Comparison of ENCODE assay signal across 9 cellular contexts in genomic region chr19:47471733-47472457, GRCh38. TPM values are rescaled to one million over a fixed set of nuclear protein-coding genes. Genes with fewer than 3 reads are reported as not detected.
DNase-seq lines count a peak whose midpoint lies in the region; ATAC-seq, FAIRE-seq and TF ChIP-seq lines count a peak whose summit lies in the region.
"Had no signal": no experiment of that assay in that cellular context is flagged by ENCODE, and none has a peak within 500 bp of the region (broad histone marks: within the 10 kb centered on the region; RNA-seq: fewer than 3 reads in every experiment).

TSS of gene SLC8A2 (minus strand) at chr19:47471893. CDS start at chr19:47466403, 5,490 bp downstream.

- H3K4me1 ChIP-seq in keratinocyte (ENCODE audit: control insufficient read depth, extremely low read depth, insufficient read depth, low read length), result no peaks in the 10 kb centered on the region

- peaks cover 7% of the 10 kb centered on the region for H3K36me3 ChIP-seq in WERI-Rb-1
- H3K36me3 ChIP-seq in bronchial epithelial cell (ENCODE audit: control insufficient read depth, insufficient read depth, low read length), result no peaks in the 10 kb centered on the region
- H3K36me3 ChIP-seq in keratinocyte (ENCODE audit: control insufficient read depth in 2 of 2, extremely low read depth in 1 of 2, insufficient read depth in 2 of 2, low read length in 2 of 2), result peaks cover 0 to 3% of the 10 kb centered on the region in 2 experiments

- H3K4me2 ChIP-seq in keratinocyte (ENCODE audit: control insufficient read depth, extremely low read depth, insufficient read depth, low read depth, low read length), result peak within 1 kb of the TSS; percentile 22

- H3K79me2 ChIP-seq in keratinocyte (ENCODE audit: control insufficient read depth, insufficient read depth, low read length), result no peaks in the 10 kb centered on the region

- no peak for FAIRE-seq in bronchial epithelial cell (lab: Jason Lieb, UNC)
- FAIRE-seq in keratinocyte (lab: Jason Lieb, UNC), result no peak

- DNase-seq in ELF-1 (ENCODE audit: low read depth, low spot score) (peak; percentile 90), NCI-H1105 (lab: John Stamatoyannopoulos, UW) (peak; percentile 66), WERI-Rb-1 (peak; percentile 93), bronchial epithelial cell (ENCODE audit: low read depth) (peak; percentile 12), keratinocyte (ENCODE audit: low read depth, low spot score) (peak; percentile 28)
- DNase-seq in stimulated activated CD4-positive, alpha-beta T cell treated with anti-CD3 and anti-CD28 coated beads, Interleukin-2, amount 100 ng/mL, for 4 hours (ENCODE audit: low read depth), result peak; percentile 55

- H3K9me1 ChIP-seq in keratinocyte (ENCODE audit: control insufficient read depth, extremely low read depth, insufficient read depth, low read length), result no peaks in the 10 kb centered on the region

- H2AFZ ChIP-seq in keratinocyte (ENCODE audit: control insufficient read depth, low read length), result no peak within 1 kb of the TSS

- H3K27me3 ChIP-seq in WERI-Rb-1 (ENCODE audit: insufficient read depth, low read depth, severe bottlenecking) (no peaks in the 10 kb centered on the region), bronchial epithelial cell (ENCODE audit: control insufficient read depth, insufficient read depth, low read length) (peaks cover 27% of the 10 kb centered on the region), keratinocyte (ENCODE audit: control insufficient read depth, extremely low read depth, insufficient read depth, low read length) (peaks cover 43% of the 10 kb centered on the region)

- H3K9ac ChIP-seq in keratinocyte (ENCODE audit: control insufficient read depth, extremely low read depth, insufficient read depth, low read length), result no peak within 1 kb of the TSS

- TF ChIP-seq CTCF in WERI-Rb-1 (IDR thresholded peaks at IDR 0.05; ENCODE audit: low read depth, low read length), result no peak
- TF ChIP-seq CTCF in bronchial epithelial cell (IDR thresholded peaks at IDR 0.05; ENCODE audit: insufficient read depth, low read length, severe bottlenecking), result no peak
- no peak for TF ChIP-seq CTCF in keratinocyte (optimal IDR thresholded peaks at IDR 0.05 in 1 of 3, IDR thresholded peaks at IDR 0.05 in 1 of 3, conservative IDR thresholded peaks at IDR 0.05 in 1 of 3; ENCODE audit: extremely low read depth in 1 of 3, insufficient read depth in 2 of 3, low read length in 3 of 3)

- H3K4me3 ChIP-seq in WERI-Rb-1 (ENCODE audit: low read depth, low read length) (peak within 1 kb of the TSS; percentile 86), bronchial epithelial cell (ENCODE audit: low read depth, low read length) (no peak within 1 kb of the TSS), keratinocyte (ENCODE audit: control insufficient read depth in 2 of 3, extremely low read depth in 1 of 3, insufficient read depth in 2 of 3, low read depth in 1 of 3, low read length in 3 of 3) (no peak within 1 kb of the TSS)

- H3K9me3 ChIP-seq in WERI-Rb-1 (ENCODE audit: severe bottlenecking) (no peaks in the 10 kb centered on the region), keratinocyte (ENCODE audit: control insufficient read depth, low read depth, low read length) (no peaks in the 10 kb centered on the region)

- dilution Hi-C loops in keratinocyte (cut with MboI; ENCODE audit: extremely low pct_ligation_motif_present, low sequenced_read_pairs), result no loop called here

- H4K20me1 ChIP-seq in keratinocyte (ENCODE audit: control insufficient read depth, extremely low read depth, insufficient read depth, low read length), result no peaks in the 10 kb centered on the region

- ATAC-seq in GM21786 (IDR thresholded peaks at IDR 0.05; ENCODE audit: unreplicated experiment) (no peak), GM19395 (IDR thresholded peaks at IDR 0.05; ENCODE audit: unreplicated experiment) (no peak)

- H3K27ac ChIP-seq in WERI-Rb-1 (peak within 1 kb of the TSS; percentile 83), keratinocyte (ENCODE audit: control insufficient read depth, insufficient read depth, low read length) (no peak within 1 kb of the TSS)

RNA-seq across cellular contexts. Expression of gene SLC8A2, which starts in this region (rescaled TPM):
- 0.26 TPM in 2 replicates for total RNA-seq in bronchial epithelial cell
- polyA plus RNA-seq in keratinocyte, result 0.03 to 0.17 TPM (median 0.04 TPM) in 3 replicates
- polyA plus RNA-seq in keratinocyte (2011; ENCODE audit: low read depth), result 0.44 TPM
- 0.06 and 0.15 TPM in 2 replicates for polyA plus RNA-seq in keratinocyte (2011; cell fraction: cytosol; rRNA removed)
- 0.41 and 0.45 TPM in 2 replicates for polyA plus RNA-seq in keratinocyte (2011; cell fraction: nucleus; rRNA removed)
- 0.14 and 0.28 TPM in 2 replicates for polyA plus RNA-seq in keratinocyte (2012; ENCODE audit: low replicate concordance)
- polyA minus RNA-seq in keratinocyte, result 0.07 to 1.3 TPM in 2 of 3 replicates, not detected in the other
- polyA minus RNA-seq in keratinocyte (2011; cell fraction: cytosol; rRNA and poly(A)+ RNA removed), result 0.58 TPM
- 0.21 TPM in 1 of 2 replicates, not detected in the other for polyA minus RNA-seq in keratinocyte (2011; cell fraction: nucleus; rRNA and poly(A)+ RNA removed)
- total RNA-seq: T-helper 1 cell treated with Interleukin-12 subunit alpha and Interleukin-12 subunit beta and Interleukin-4 antibody, amounts not matched to agents 30 ng/mL and 1 ng/mL, for 36 hours had no signal

Comparison
In these comparisons a context has a peak if more than half of its experiments do, and no peak if none do; other contexts are left out.
1. Peak in DNase-seq in bronchial epithelial cell; RNA of the gene not detected or under 1 TPM.
2. DNase-seq: peak in every context shown above with its lines; median percentile 93 in WERI-Rb-1; 90 in ELF-1; 66 in NCI-H1105; 55 in stimulated activated CD4-positive, alpha-beta T cell treated with anti-CD3 and anti-CD28 coated beads, Interleukin-2, amount 100 ng/mL, for 4 hours; 28 in keratinocyte; 12 in bronchial epithelial cell.